ENCODE assay signal across 19 cellular contexts in the genomic region with DNA sequence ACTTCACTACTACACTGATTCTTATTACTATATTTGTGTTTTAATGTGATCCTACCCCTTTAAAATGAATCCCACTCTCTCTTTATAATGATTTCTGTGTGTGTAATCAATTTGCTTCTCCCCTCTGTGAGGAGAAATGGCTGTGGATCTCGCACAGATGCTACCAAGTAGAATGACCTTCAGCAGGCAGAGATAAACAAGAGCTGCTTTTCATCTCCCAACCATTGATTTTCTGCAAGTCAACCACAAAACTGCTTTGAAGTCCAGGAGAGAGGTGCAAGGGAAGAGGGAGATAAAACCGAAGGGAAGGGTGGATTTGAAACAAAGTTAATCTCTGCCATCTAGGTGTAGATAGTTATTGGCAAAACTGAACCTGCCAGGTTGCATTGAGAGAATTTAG.
DNase-seq lines count a peak whose midpoint lies in the region; ATAC-seq, FAIRE-seq and TF ChIP-seq lines count a peak whose summit lies in the region.
"Had no signal": no experiment of that assay in that cellular context is flagged by ENCODE, and none has a peak within 500 bp of the region (broad histone marks: within the 10 kb centered on the region; RNA-seq: fewer than 3 reads in every experiment).

No MANE protein-coding gene starts in this region.

- H3K79me2 ChIP-seq in HepG2 (ENCODE audit: insufficient read depth, low read length), result no peaks in the 10 kb centered on the region
- no peaks in the 10 kb centered on the region for H3K79me2 ChIP-seq in K562 (ENCODE audit: control insufficient read depth, insufficient read depth, low read length)

- H4K20me1 ChIP-seq in HepG2 (ENCODE audit: insufficient read depth, low read length), result no peaks in the 10 kb centered on the region
- H4K20me1 ChIP-seq in K562 (replicated peaks; ENCODE audit: control insufficient read depth, insufficient read depth, low read length), result no peaks in the 10 kb centered on the region
- H4K20me1 ChIP-seq: BLaER1 had no signal

- ATAC-seq in HepG2, result peak; percentile 93
- ATAC-seq in right lobe of liver, result no peak
- ATAC-seq in K562, result no peak
- ATAC-seq in natural killer cell treated with Interleukin-12 subunit alpha and Interleukin-12 subunit beta and Interleukin-15 and Interleukin-18, amount 100 ng/mL, for 72 hours, result no peak
- no peak for ATAC-seq in GM21786 (IDR thresholded peaks at IDR 0.05; ENCODE audit: unreplicated experiment)

- H3K9ac ChIP-seq in HepG2 (ENCODE audit: insufficient read depth, low read depth, low read length) (no peak overlapping the region), K562 (ENCODE audit: insufficient read depth in 1 of 2, low read depth in 2 of 2, low read length in 2 of 2) (no peak overlapping the region)
- H3K9ac ChIP-seq: BLaER1 had no signal

- H3K27ac ChIP-seq in HepG2 (ENCODE audit: extremely low read length, insufficient read depth, low read length), result peak overlapping the region; percentile 47
- no peak overlapping the region for H3K27ac ChIP-seq in right lobe of liver
- no peak overlapping the region for H3K27ac ChIP-seq in K562 (ENCODE audit: extremely low read depth, low read depth, low read length)
- H3K27ac ChIP-seq: BLaER1 had no signal

- peak overlapping the region; percentile 32; the same call in 1 of the 2 replicates for H3K4me2 ChIP-seq in HepG2 (ENCODE audit: low read depth, low read length)
- no peak overlapping the region for H3K4me2 ChIP-seq in K562 (ENCODE audit: insufficient read depth, low read length)
- H3K4me2 ChIP-seq: BLaER1 had no signal

- H3K27me3 ChIP-seq in HepG2 (ENCODE audit: control insufficient read depth in 1 of 2, insufficient read depth in 2 of 2, low read length in 2 of 2) (no peaks in the 10 kb centered on the region), right lobe of liver (no peaks in the 10 kb centered on the region), K562 (ENCODE audit: control insufficient read depth in 2 of 2, insufficient read depth in 2 of 2, low read length in 2 of 2) (no peaks in the 10 kb centered on the region; a peak in 1 of 5 replicates)
- H3K27me3 ChIP-seq: BLaER1 had no signal

- no peaks in the 10 kb centered on the region for H3K36me3 ChIP-seq in HepG2 (replicated peaks in 1 of 2; ENCODE audit: control insufficient read depth in 1 of 2, insufficient read depth in 2 of 2, low read length in 2 of 2)
- H3K36me3 ChIP-seq in right lobe of liver, result no peaks in the 10 kb centered on the region
- no peaks in the 10 kb centered on the region for H3K36me3 ChIP-seq in K562 (ENCODE audit: control insufficient read depth, insufficient read depth, low read length)
- H3K36me3 ChIP-seq: BLaER1 had no signal

- no peak overlapping the region for H2AFZ ChIP-seq in HepG2 (ENCODE audit: low read length)
- H2AFZ ChIP-seq in K562 (ENCODE audit: low read depth, low read length), result no peak overlapping the region

- no peaks in the 10 kb centered on the region for H3K4me1 Mint-ChIP-seq in natural killer cell treated with Interleukin-12 subunit alpha and Interleukin-12 subunit beta and Interleukin-15 and Interleukin-18, amount 100 ng/mL, for 72 hours (ENCODE audit: low read depth in 2 of 2)
- H3K4me1 Mint-ChIP-seq: CD14-positive monocyte; CD4-positive, alpha-beta memory T cell; IgD-negative memory B cell had no signal

- POLR2A ChIA-PET in HepG2 (lab: Yijun Ruan, JAX) (no interaction called here), K562 (lab: Yijun Ruan, JAX) (no interaction called here)

- H3K4me3 Mint-ChIP-seq in natural killer cell treated with Interleukin-12 subunit alpha and Interleukin-12 subunit beta and Interleukin-15 and Interleukin-18, amount 100 ng/mL, for 72 hours, result no peak overlapping the region
- H3K4me3 Mint-ChIP-seq: CD14-positive monocyte; CD4-positive, alpha-beta memory T cell; IgD-negative memory B cell had no signal

- H3K9me3 ChIP-seq in HepG2 (ENCODE audit: low read length) (no peaks in the 10 kb centered on the region), right lobe of liver (no peaks in the 10 kb centered on the region), K562 (replicated peaks; ENCODE audit: control insufficient read depth, insufficient read depth, low read depth, low read length) (no peaks in the 10 kb centered on the region)
- H3K9me3 ChIP-seq: BLaER1 had no signal

- intact Hi-C loops in HepG2 (cut with micrococcal nuclease; ENCODE audit: unreplicated experiment), result loop anchor here (2.0 to 10.0 kb wide), 2 partner anchors 38 to 332 kb away; partner anchors contain the start of genes GSTCD and INTS12
- intact Hi-C loops in right lobe of liver (cut with DNase I), result no loop called here
- intact Hi-C loops in K562 (cut with micrococcal nuclease), result no loop called here

- TF ChIP-seq POLR2A in HepG2 (IDR thresholded peaks at IDR 0.05; ENCODE audit: insufficient read depth in 1 of 2, low read depth in 2 of 2, low read length in 2 of 2) (no peak), right lobe of liver (IDR thresholded peaks at IDR 0.05) (no peak), K562 (conservative IDR thresholded peaks at IDR 0.05) (no peak)

- no peak overlapping the region for H3K27ac Mint-ChIP-seq in natural killer cell treated with Interleukin-12 subunit alpha and Interleukin-12 subunit beta and Interleukin-15 and Interleukin-18, amount 100 ng/mL, for 72 hours
- H3K27ac Mint-ChIP-seq: CD14-positive monocyte; CD4-positive, alpha-beta memory T cell; IgD-negative memory B cell had no signal

- TF ChIP-seq CTCF in HepG2 (CRISPR knock-in tag; IDR thresholded peaks at IDR 0.05) (peak; percentile 44), right lobe of liver (IDR thresholded peaks at IDR 0.05) (no peak), K562 (IDR thresholded peaks at IDR 0.05 in 2 of 3, conservative IDR thresholded peaks at IDR 0.05 in 1 of 3; ENCODE audit: insufficient read depth in 2 of 3, low read depth in 1 of 3, low read length in 3 of 3) (no peak)

- in situ Hi-C loops in HepG2 (cut with HindIII; ENCODE audit: extremely low pct_ligation_motif_present, low pct_unique_long_range_greater_than_20kb) (no loop called here), SK-MEL-5 (cut with HindIII; ENCODE audit: low pct_unique_long_range_greater_than_20kb, low sequenced_read_pairs) (no loop called here), K562 (cut with MboI) (no loop called here)

- peak; percentile 29; the same call in 1 of the 2 replicates for TF ChIP-seq RAD21 in HepG2 (CRISPR knock-in tag; IDR thresholded peaks at IDR 0.05)
- no peak for TF ChIP-seq RAD21 in K562 (CRISPR knock-in tag; conservative IDR thresholded peaks at IDR 0.05 in 1 of 2, IDR thresholded peaks at IDR 0.05 in 1 of 2)

- H3K4me3 ChIP-seq in HepG2 (replicated peaks in 1 of 3; ENCODE audit: insufficient read depth in 1 of 3, low read depth in 2 of 3, low read length in 3 of 3), result no peak overlapping the region
- no peak overlapping the region for H3K4me3 ChIP-seq in right lobe of liver
- H3K4me3 ChIP-seq in K562, result no peak overlapping the region
- H3K4me3 ChIP-seq: BLaER1 had no signal

- BruUV-seq in HepG2 (replicated peaks; lab: Mats Ljungman, UMichigan), result no TSS peak
- no TSS peak for BruUV-seq in K562 (replicated peaks; lab: Mats Ljungman, UMichigan)

- FAIRE-seq in HepG2 (lab: Jason Lieb, UNC) (peak; percentile 83), K562 (lab: Jason Lieb, UNC) (peak; percentile 56)
- FAIRE-seq: GM12891, GM18507, HTR-8/SVneo had no signal

- H3K9me1 ChIP-seq in K562 (ENCODE audit: control insufficient read depth, insufficient read depth, low read length), result no peaks in the 10 kb centered on the region

- H3K9me3 Mint-ChIP-seq in natural killer cell treated with Interleukin-12 subunit alpha and Interleukin-12 subunit beta and Interleukin-15 and Interleukin-18, amount 100 ng/mL, for 72 hours, result no peaks in the 10 kb centered on the region

- H3K4me1 ChIP-seq in HepG2 (ENCODE audit: insufficient read depth, low read length) (peaks cover 60% of the 10 kb centered on the region), right lobe of liver (no peaks in the 10 kb centered on the region), K562 (replicated peaks in 1 of 2; ENCODE audit: control insufficient read depth in 2 of 2, insufficient read depth in 2 of 2, low read length in 2 of 2) (no peaks in the 10 kb centered on the region)
- H3K4me1 ChIP-seq: BLaER1 had no signal

- peak; percentile 36 to 97; a peak in 3 of 4 replicates for TF ChIP-seq EP300 in HepG2 (IDR thresholded peaks at IDR 0.05; ENCODE audit: low read depth in 2 of 2, low read length in 2 of 2)
- peak; percentile 86 for TF ChIP-seq EP300 in HepG2 (CRISPR knock-in tag; IDR thresholded peaks at IDR 0.05; ENCODE audit: borderline replicate concordance)
- TF ChIP-seq EP300 in K562 (IDR thresholded peaks at IDR 0.05; ENCODE audit: low read length), result no peak

- CTCF ChIA-PET in HepG2 (lab: Yijun Ruan, JAX; ENCODE audit: low intra/inter-chr PET ratio, low total read pairs), result no interaction called here
- CTCF ChIA-PET in K562 (lab: Yijun Ruan, JAX; ENCODE audit: low intra/inter-chr PET ratio), result no interaction called here

- no peaks in the 10 kb centered on the region for H3K27me3 Mint-ChIP-seq in natural killer cell treated with Interleukin-12 subunit alpha and Interleukin-12 subunit beta and Interleukin-15 and Interleukin-18, amount 100 ng/mL, for 72 hours
- H3K27me3 Mint-ChIP-seq: CD4-positive, alpha-beta memory T cell; IgD-negative memory B cell had no signal

- peak; percentile 96 for DNase-seq in HepG2 (ENCODE audit: low spot score)
- DNase-seq in right lobe of liver, result no peak
- peak; percentile 16 for DNase-seq in SK-MEL-5 (ENCODE audit: low read depth, low spot score)
- DNase-seq in K562 (ENCODE audit: extremely low read depth in 1 of 4, low spot score in 3 of 4), result no peak
- DNase-seq in natural killer cell treated with Interleukin-12 subunit alpha and Interleukin-12 subunit beta and Interleukin-15 and Interleukin-18, amount 100 ng/mL, for 72 hours (ENCODE audit: low spot score), result no peak
- DNase-seq in activated CD4-positive, alpha-beta T cell treated with anti-CD3 and anti-CD28 coated beads for 4 hours, result no peak
- DNase-seq: 8988T; CD4-positive, alpha-beta memory T cell; DMS79 treated with DMSO at 0.1 percent for 48 hours; EL; GOT3; H7 had no signal

- H3K36me3 Mint-ChIP-seq in natural killer cell treated with Interleukin-12 subunit alpha and Interleukin-12 subunit beta and Interleukin-15 and Interleukin-18, amount 100 ng/mL, for 72 hours, result peaks cover 3% of the 10 kb centered on the region
- H3K36me3 Mint-ChIP-seq: CD14-positive monocyte; CD4-positive, alpha-beta memory T cell; IgD-negative memory B cell had no signal

- 0% methylated on average over 2 of the region's 2 CpGs for WGBS in HepG2 (ENCODE audit: low lambda C conversion rate)
- WGBS in right lobe of liver (ENCODE audit: insufficient coverage, low coverage, low lambda C conversion rate, missing lambda C conversion rate), result 21% methylated on average over 2 of the region's 2 CpGs
- 0% methylated on average over 2 of the region's 2 CpGs for WGBS in K562 (ENCODE audit: insufficient coverage, low coverage, missing lambda C conversion rate)

TF ChIP-seq in HepG2, 621 proteins besides CTCF, POLR2A, EP300 and RAD21 (continues in another document):
- TF ChIP-seq ISL2 (CRISPR knock-in tag; IDR thresholded peaks at IDR 0.05), result peak; percentile 98
- no peak for TF ChIP-seq MXD4 (CRISPR knock-in tag; IDR thresholded peaks at IDR 0.05)
- TF ChIP-seq JUNB (CRISPR knock-in tag; IDR thresholded peaks at IDR 0.05; ENCODE audit: borderline replicate concordance), result no peak

TF ChIP-seq in K562, 482 proteins besides CTCF, POLR2A, EP300 and RAD21 (continues in another document):
- TF ChIP-seq CHD1 (IDR thresholded peaks at IDR 0.05; ENCODE audit: low read length) (no peak), NBN (IDR thresholded peaks at IDR 0.05; ENCODE audit: low read depth) (no peak), ZBED1 (IDR thresholded peaks at IDR 0.05) (no peak)

Comparison
In these comparisons a context has a peak if more than half of its experiments do, and no peak if none do; other contexts are left out.
1. DNase-seq: peak in HepG2 (single experiment) and SK-MEL-5 (single experiment); none in right lobe of liver (0 of 3), K562 (0 of 4), natural killer cell treated with Interleukin-12 subunit alpha and Interleukin-12 subunit beta and Interleukin-15 and Interleukin-18, amount 100 ng/mL, for 72 hours (single experiment) and activated CD4-positive, alpha-beta T cell treated with anti-CD3 and anti-CD28 coated beads for 4 hours (0 of 2).
2. Of the 241 proteins assayed by ChIP-seq in both HepG2 and K562: peak only in HepG2: ARID3A, ATF1, ATF2, BCL6, BRCA1, BRF2 and 65 more; only in K562: none; in both: none; in neither: 161; mixed calls (peak in some experiments, not most) for 9.